ENCODE assay signal across 18 cellular contexts in the genomic region with DNA sequence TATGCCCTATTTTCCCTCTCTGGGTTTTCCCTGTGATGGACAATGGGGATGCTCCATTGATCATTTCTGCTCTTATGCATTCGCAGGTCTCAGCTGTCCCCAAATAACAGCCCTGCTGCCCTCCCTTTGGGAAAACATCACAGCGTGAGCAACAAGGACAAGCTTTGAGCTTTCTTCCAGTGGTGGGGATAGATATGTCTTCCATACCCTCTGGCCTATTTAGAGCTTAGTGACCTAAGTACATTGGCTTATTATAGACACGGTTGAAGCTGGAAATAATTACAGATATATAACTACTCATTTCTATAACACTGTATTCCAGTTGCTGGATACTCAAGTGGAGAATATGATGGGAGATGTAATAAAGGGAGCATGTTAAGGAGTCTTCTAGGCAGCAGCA.
DNase-seq lines count a peak whose midpoint lies in the region; ATAC-seq and TF ChIP-seq lines count a peak whose summit lies in the region.
"Had no signal": no experiment of that assay in that cellular context is flagged by ENCODE, and none has a peak within 500 bp of the region (broad histone marks: within the 10 kb centered on the region; RNA-seq: fewer than 3 reads in every experiment).

No MANE protein-coding gene starts in this region.

- H3K4me3 Mint-ChIP-seq in chondrocyte (ENCODE audit: unreplicated experiment) = no peak overlapping the region
- H3K4me3 Mint-ChIP-seq: CD8-positive, alpha-beta T cell; HFFc6 had no signal

- no peaks in the 10 kb centered on the region for H3K27me3 ChIP-seq in cardiac muscle cell
- no peaks in the 10 kb centered on the region for H3K27me3 ChIP-seq in left ventricle myocardium inferior (ENCODE audit: low read depth)
- H3K27me3 ChIP-seq: BLaER1 treated with 17β-estradiol and CSF1 and Interleukin-3, amounts not matched to agents 10 nM and 100 nM had no signal

- H3K27ac ChIP-seq in cardiac muscle cell (peak overlapping the region; percentile 83), left ventricle myocardium inferior (replicated peaks) (peak overlapping the region; percentile 60)
- H3K27ac ChIP-seq: 22Rv1; A549; BLaER1 treated with 17β-estradiol and CSF1 and Interleukin-3, amounts not matched to agents 10 nM and 100 nM had no signal

- H3K4me1 Mint-ChIP-seq in chondrocyte (ENCODE audit: low read depth) = no peaks in the 10 kb centered on the region

- TF ChIP-seq CTCF in cardiac muscle cell (IDR thresholded peaks at IDR 0.05; ENCODE audit: low read depth, low read length) (no peak), left ventricle myocardium inferior (IDR thresholded peaks at IDR 0.05; ENCODE audit: borderline replicate concordance) (no peak), chondrocyte (IDR thresholded peaks at IDR 0.05) (no peak)

- H3K27ac Mint-ChIP-seq in chondrocyte (ENCODE audit: unreplicated experiment) = no peak overlapping the region
- H3K27ac Mint-ChIP-seq: CD8-positive, alpha-beta T cell; HFFc6 had no signal

- H3K9me3 ChIP-seq in cardiac muscle cell (ENCODE audit: low read depth) (no peaks in the 10 kb centered on the region), left ventricle myocardium inferior (replicated peaks) (no peaks in the 10 kb centered on the region)
- H3K9me3 ChIP-seq: A549; BLaER1 treated with 17β-estradiol and CSF1 and Interleukin-3, amounts not matched to agents 10 nM and 100 nM had no signal

- ATAC-seq in left cardiac atrium = no peak
- ATAC-seq: A549; CD8-positive, alpha-beta T cell; HCT116 had no signal

- H3K36me3 Mint-ChIP-seq in chondrocyte (ENCODE audit: low read depth) = no peaks in the 10 kb centered on the region
- H3K36me3 Mint-ChIP-seq: CD8-positive, alpha-beta T cell had no signal

- intact Hi-C loops in left cardiac atrium (cut with DNase I) = no loop called here
- intact Hi-C loops in left ventricle myocardium inferior (cut with micrococcal nuclease) = no loop called here

- H3K36me3 ChIP-seq in cardiac muscle cell (no peaks in the 10 kb centered on the region), left ventricle myocardium inferior (no peaks in the 10 kb centered on the region)
- H3K36me3 ChIP-seq: BLaER1 treated with 17β-estradiol and CSF1 and Interleukin-3, amounts not matched to agents 10 nM and 100 nM had no signal

- H3K4me3 ChIP-seq in cardiac muscle cell (no peak overlapping the region), left ventricle myocardium inferior (no peak overlapping the region)
- H3K4me3 ChIP-seq: A549; BLaER1 treated with 17β-estradiol and CSF1 and Interleukin-3, amounts not matched to agents 10 nM and 100 nM had no signal

- H3K4me1 ChIP-seq in cardiac muscle cell (ENCODE audit: low read depth) = peaks cover 27% of the 10 kb centered on the region
- H3K4me1 ChIP-seq in left ventricle myocardium inferior = peaks cover 37% of the 10 kb centered on the region
- H3K4me1 ChIP-seq: A549 had no signal

- DNase-seq in NCI-H2227 (lab: John Stamatoyannopoulos, UW; ENCODE audit: unreplicated experiment) (peak; percentile 12), NCI-H2227 treated with DMSO at 0.1 percent for 48 hours (lab: John Stamatoyannopoulos, UW) (no peak), cardiac muscle cell (ENCODE audit: low read depth in 1 of 2, low spot score in 1 of 2) (no peak), left cardiac atrium (no peak), left ventricle myocardium inferior (no peak), chondrocyte (ENCODE audit: low spot score) (no peak), ecto neural progenitor cell (ENCODE audit: low spot score) (no peak)
- DNase-seq: Calu3; CD8-positive, alpha-beta T cell; DMS79 treated with DMSO at 0.1 percent for 48 hours; GF-D8; GOT3; H7; HFFc6 had no signal

- H3K9me3 Mint-ChIP-seq in chondrocyte (ENCODE audit: low read depth) = no peaks in the 10 kb centered on the region
- H3K9me3 Mint-ChIP-seq: CD8-positive, alpha-beta T cell; HFFc6 had no signal

- peaks cover 7% of the 10 kb centered on the region for H3K27me3 Mint-ChIP-seq in chondrocyte (ENCODE audit: low read depth)
